In the genomic region with DNA sequence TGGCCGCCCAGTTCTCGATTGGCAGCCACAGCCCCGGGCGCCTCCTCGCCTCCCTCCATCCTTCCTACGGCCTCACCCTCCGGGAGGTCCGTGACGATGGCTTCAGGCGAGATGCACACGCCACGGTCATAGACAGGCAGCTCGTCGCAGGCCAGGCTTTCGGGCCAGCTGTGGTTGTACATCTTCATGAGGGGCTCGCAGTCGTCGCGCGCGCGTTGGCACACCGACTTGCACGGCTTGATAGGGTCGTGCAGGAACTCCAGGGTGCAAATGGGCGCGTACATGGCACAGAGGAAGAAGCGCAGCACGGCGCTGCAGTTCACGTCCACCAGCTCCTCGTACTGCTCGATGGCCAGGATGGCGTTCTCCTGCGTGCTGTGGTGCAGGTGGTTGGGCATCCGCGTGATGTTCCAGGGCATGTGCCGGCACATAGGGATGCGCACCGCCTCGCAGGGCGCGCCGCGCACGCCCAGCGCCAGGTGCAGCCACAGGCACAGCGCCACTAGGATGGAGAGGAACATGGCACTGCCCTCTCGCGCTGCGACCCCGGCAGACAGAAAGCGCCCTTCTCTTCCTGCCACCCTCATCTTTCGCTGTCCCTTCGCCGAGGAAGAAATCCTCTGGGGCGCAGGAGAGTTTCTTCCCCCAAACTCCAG, we compare ENCODE assay signal across 8 cellular contexts. TPM values are rescaled to one million over a fixed set of nuclear protein-coding genes. Genes with fewer than 3 reads are reported as not detected.
DNase-seq lines count a peak whose midpoint lies in the region; ATAC-seq and TF ChIP-seq lines count a peak whose summit lies in the region.

No MANE protein-coding gene starts in this region.

- H3K4me3 ChIP-seq in kidney epithelial cell (ENCODE audit: low read depth, low read length) (peak overlapping the region; percentile 45), thoracic aorta (peak overlapping the region; percentile 75)

- H3K4me1 ChIP-seq in thoracic aorta (ENCODE audit: control insufficient read depth in 1 of 2, low read depth in 2 of 2): peaks cover 8 to 36% of the 10 kb centered on the region in 2 donors

- TF ChIP-seq CTCF in kidney epithelial cell (IDR thresholded peaks at IDR 0.05; ENCODE audit: insufficient read depth, low read length, poor library complexity, severe bottlenecking): no peak
- TF ChIP-seq CTCF in thoracic aorta (IDR thresholded peaks at IDR 0.05): no peak

- H3K9me3 Mint-ChIP-seq in activated CD4-positive, alpha-beta T cell treated with anti-CD3 and anti-CD28 coated beads, Interleukin-2, amount 10 ng/mL, durations not matched to agents 24 days and 14 days: no peaks in the 10 kb centered on the region
- H3K9me3 Mint-ChIP-seq in activated naive CD8-positive, alpha-beta T cell treated with anti-CD3 and anti-CD28 coated beads, Interleukin-2, amount 10 ng/mL, durations not matched to agents 7 days and 5 days: no peaks in the 10 kb centered on the region

- intact Hi-C loops in activated CD4-positive, alpha-beta T cell treated with anti-CD3 and anti-CD28 coated beads, Interleukin-2, amount 10 ng/mL, durations not matched to agents 24 days and 14 days (cut with micrococcal nuclease): no loop called here

- H3K27me3 Mint-ChIP-seq in activated CD4-positive, alpha-beta T cell treated with anti-CD3 and anti-CD28 coated beads, Interleukin-2, amount 10 ng/mL, durations not matched to agents 24 days and 14 days: peaks cover 55% of the 10 kb centered on the region
- H3K27me3 Mint-ChIP-seq in activated naive CD8-positive, alpha-beta T cell treated with anti-CD3 and anti-CD28 coated beads, Interleukin-2, amount 10 ng/mL, durations not matched to agents 7 days and 5 days: peaks cover 77% of the 10 kb centered on the region

- DNase-seq in activated CD4-positive, alpha-beta T cell treated with anti-CD3 and anti-CD28 coated beads, Interleukin-2, amount 10 ng/mL, durations not matched to agents 24 days and 14 days: no peak
- no peak for DNase-seq in activated CD4-positive, alpha-beta T cell treated with anti-CD3 and anti-CD28 coated beads, Interleukin-2, amount 50 U/mL, for 4 hours
- DNase-seq in activated naive CD8-positive, alpha-beta T cell treated with anti-CD3 and anti-CD28 coated beads, Interleukin-2, amount 10 ng/mL, durations not matched to agents 7 days and 5 days: peak; percentile 32
- DNase-seq in kidney epithelial cell (ENCODE audit: low read depth) (no peak), thoracic aorta (ENCODE audit: low spot score) (no peak), islet precursor cell (no peak)

- no peaks in the 10 kb centered on the region for H3K9me3 ChIP-seq in thoracic aorta

- no peaks in the 10 kb centered on the region for H3K36me3 ChIP-seq in kidney epithelial cell (ENCODE audit: control insufficient read depth, insufficient read depth, low read length)
- no peaks in the 10 kb centered on the region for H3K36me3 ChIP-seq in thoracic aorta

- no peaks in the 10 kb centered on the region for H3K36me3 Mint-ChIP-seq in activated CD4-positive, alpha-beta T cell treated with anti-CD3 and anti-CD28 coated beads, Interleukin-2, amount 10 ng/mL, durations not matched to agents 24 days and 14 days (ENCODE audit: low read depth)
- H3K36me3 Mint-ChIP-seq in activated naive CD8-positive, alpha-beta T cell treated with anti-CD3 and anti-CD28 coated beads, Interleukin-2, amount 10 ng/mL, durations not matched to agents 7 days and 5 days: no peaks in the 10 kb centered on the region

- H3K27ac ChIP-seq in thoracic aorta: peak overlapping the region; percentile 74 to 76

- POLR2A ChIA-PET in activated naive CD8-positive, alpha-beta T cell treated with anti-CD3 and anti-CD28 coated beads, Interleukin-2, amount 10 ng/mL, durations not matched to agents 7 days and 5 days (lab: Charles Lee): no interaction called here

- peak overlapping the region; percentile 45 for H3K4me3 Mint-ChIP-seq in activated CD4-positive, alpha-beta T cell treated with anti-CD3 and anti-CD28 coated beads, Interleukin-2, amount 10 ng/mL, durations not matched to agents 24 days and 14 days
- peak overlapping the region; percentile 48 for H3K4me3 Mint-ChIP-seq in activated naive CD8-positive, alpha-beta T cell treated with anti-CD3 and anti-CD28 coated beads, Interleukin-2, amount 10 ng/mL, durations not matched to agents 7 days and 5 days

- peaks cover 7% of the 10 kb centered on the region for H3K4me1 Mint-ChIP-seq in activated CD4-positive, alpha-beta T cell treated with anti-CD3 and anti-CD28 coated beads, Interleukin-2, amount 10 ng/mL, durations not matched to agents 24 days and 14 days
- H3K4me1 Mint-ChIP-seq in activated naive CD8-positive, alpha-beta T cell treated with anti-CD3 and anti-CD28 coated beads, Interleukin-2, amount 10 ng/mL, durations not matched to agents 7 days and 5 days: peaks cover 7% of the 10 kb centered on the region

- ATAC-seq in activated naive CD8-positive, alpha-beta T cell treated with anti-CD3 and anti-CD28 coated beads, Interleukin-2, amount 10 ng/mL, durations not matched to agents 7 days and 5 days (ENCODE audit: low read depth): no peak
- no peak for ATAC-seq in thoracic aorta (ENCODE audit: insufficient number of reproducible peaks, low FRiP score, low read depth)
- ATAC-seq in HG03378 (IDR thresholded peaks at IDR 0.05; ENCODE audit: unreplicated experiment): no peak
- no peak for ATAC-seq in GM18502 (IDR thresholded peaks at IDR 0.05; ENCODE audit: poor library complexity, unreplicated experiment)

- H3K27ac Mint-ChIP-seq in activated CD4-positive, alpha-beta T cell treated with anti-CD3 and anti-CD28 coated beads, Interleukin-2, amount 10 ng/mL, durations not matched to agents 24 days and 14 days: no peak overlapping the region
- no peak overlapping the region for H3K27ac Mint-ChIP-seq in activated naive CD8-positive, alpha-beta T cell treated with anti-CD3 and anti-CD28 coated beads, Interleukin-2, amount 10 ng/mL, durations not matched to agents 7 days and 5 days

- H3K27me3 ChIP-seq in kidney epithelial cell (ENCODE audit: control insufficient read depth, insufficient read depth, low read length) (peaks cover 7% of the 10 kb centered on the region), thoracic aorta (replicated peaks; ENCODE audit: insufficient read depth) (no peaks in the 10 kb centered on the region)

RNA-seq across cellular contexts. Expression of a gene that starts 0.5 kb away (rescaled TPM):
- not detected in 2 replicates for total RNA-seq in activated CD4-positive, alpha-beta T cell treated with anti-CD3 and anti-CD28 coated beads, Interleukin-2, amount 10 ng/mL, durations not matched to agents 24 days and 14 days
- not detected for total RNA-seq in activated naive CD8-positive, alpha-beta T cell treated with anti-CD3 and anti-CD28 coated beads, Interleukin-2, amount 10 ng/mL, durations not matched to agents 7 days and 5 days
- total RNA-seq in kidney epithelial cell (0.21 TPM in 1 of 2 replicates, not detected in the other), thoracic aorta (10 to 100 TPM; 53.3 to 81.6 TPM)

RNA-seq across cellular contexts. Expression of a gene that starts 4.3 kb away (rescaled TPM):
- total RNA-seq in activated CD4-positive, alpha-beta T cell treated with anti-CD3 and anti-CD28 coated beads, Interleukin-2, amount 10 ng/mL, durations not matched to agents 24 days and 14 days: 0.36 and 0.54 TPM in 2 replicates
- total RNA-seq in activated naive CD8-positive, alpha-beta T cell treated with anti-CD3 and anti-CD28 coated beads, Interleukin-2, amount 10 ng/mL, durations not matched to agents 7 days and 5 days: under 1 TPM; 0.25 to 0.26 TPM
- total RNA-seq in kidney epithelial cell (26.4 and 44.1 TPM in 2 replicates), thoracic aorta (10 to 100 TPM; 59.3 to 98.8 TPM)

Comparison
In these comparisons a context has a peak if more than half of its experiments do, and no peak if none do; other contexts are left out.
1. RNA of a gene that starts 0.5 kb away (total RNA-seq): 53.3 to 81.6 TPM in thoracic aorta; not detected in activated CD4-positive, alpha-beta T cell treated with anti-CD3 and anti-CD28 coated beads, Interleukin-2, amount 10 ng/mL, durations not matched to agents 24 days and 14 days, not detected in activated naive CD8-positive, alpha-beta T cell treated with anti-CD3 and anti-CD28 coated beads, Interleukin-2, amount 10 ng/mL, durations not matched to agents 7 days and 5 days and 0.21 TPM in kidney epithelial cell; every median in the first group is over 10 times any median in the second.
2. RNA of a gene that starts 4.3 kb away (total RNA-seq): 59.3 to 98.8 TPM in thoracic aorta and 26.4 to 44.1 TPM in kidney epithelial cell; 0.36 to 0.54 TPM in activated CD4-positive, alpha-beta T cell treated with anti-CD3 and anti-CD28 coated beads, Interleukin-2, amount 10 ng/mL, durations not matched to agents 24 days and 14 days and 0.25 to 0.26 TPM in activated naive CD8-positive, alpha-beta T cell treated with anti-CD3 and anti-CD28 coated beads, Interleukin-2, amount 10 ng/mL, durations not matched to agents 7 days and 5 days; every median in the first group is over 10 times any median in the second.